ENCODE assay signal across 15 cellular contexts in genomic region chr1:234820597-234820996, GRCh38.
DNase-seq lines count a peak whose midpoint lies in the region; ATAC-seq, FAIRE-seq and TF ChIP-seq lines count a peak whose summit lies in the region.
"Had no signal": no experiment of that assay in that cellular context is flagged by ENCODE, and none has a peak within 500 bp of the region (broad histone marks: within the 10 kb centered on the region; RNA-seq: fewer than 3 reads in every experiment).

No MANE protein-coding gene starts in this region.

- BruUV-seq in IMR-90 (replicated peaks; lab: Mats Ljungman, UMichigan): no TSS peak

- H3K9ac ChIP-seq in IMR-90 (ENCODE audit: low read depth, low read length) (no peak overlapping the region), mesenchymal stem cell (ENCODE audit: low read length) (no peak overlapping the region), GM23248 (no peak overlapping the region)
- H3K9ac ChIP-seq: KMS-11 had no signal

- H3K4me2 ChIP-seq in A549 (no peak overlapping the region), IMR-90 (ENCODE audit: low read depth, low read length) (no peak overlapping the region), mesenchymal stem cell (ENCODE audit: low read length, poor library complexity, severe bottlenecking) (no peak overlapping the region), GM23248 (ENCODE audit: unreplicated experiment) (no peak overlapping the region)
- H3K4me2 ChIP-seq: GM23338, KMS-11 had no signal

- POLR2A ChIA-PET in A549 (lab: Yijun Ruan, JAX): no interaction called here
- POLR2A ChIA-PET in IMR-90 (lab: Charles Lee; ENCODE audit: unreplicated experiment): no interaction called here

- H3K4me3 Mint-ChIP-seq in progenitor cell of endocrine pancreas (ENCODE audit: low read depth): no peak overlapping the region
- H3K4me3 Mint-ChIP-seq: B cell; CD4-positive, alpha-beta memory T cell; GM23338; H9 had no signal

- no peaks in the 10 kb centered on the region for H3K9me2 ChIP-seq in GM23248 (ENCODE audit: insufficient read depth)

- TF ChIP-seq EP300 in A549 (IDR thresholded peaks at IDR 0.05) (no peak), tibial nerve (IDR thresholded peaks at IDR 0.05) (no peak)

- H2AFZ ChIP-seq in IMR-90 (replicated peaks; ENCODE audit: low read length, poor library complexity): no peak overlapping the region
- no peak overlapping the region for H2AFZ ChIP-seq in mesenchymal stem cell (ENCODE audit: low read depth, low read length)
- H2AFZ ChIP-seq in GM23248: no peak overlapping the region
- H2AFZ ChIP-seq: GM23338 had no signal

- H2BK120ac ChIP-seq in IMR-90 (ENCODE audit: low read depth, low read length) (no peak overlapping the region), mesenchymal stem cell (ENCODE audit: low read depth, low read length) (no peak overlapping the region)

- H3K18ac ChIP-seq in IMR-90 (ENCODE audit: low read depth, low read length) (no peak overlapping the region), mesenchymal stem cell (ENCODE audit: low read depth in 1 of 2, low read length in 2 of 2) (no peak overlapping the region)

- H3K79me1 ChIP-seq in IMR-90 (ENCODE audit: low read depth in 1 of 2, low read length in 2 of 2): no peaks in the 10 kb centered on the region
- H3K79me1 ChIP-seq in mesenchymal stem cell (replicated peaks; ENCODE audit: low read length, poor library complexity, severe bottlenecking): no peaks in the 10 kb centered on the region

- no peaks in the 10 kb centered on the region for H3K27me3 Mint-ChIP-seq in progenitor cell of endocrine pancreas
- H3K27me3 Mint-ChIP-seq: B cell had no signal

- FAIRE-seq in A549 (lab: Jason Lieb, UNC): no peak

- H3K14ac ChIP-seq in IMR-90 (replicated peaks; ENCODE audit: low read depth, low read length) (no peak overlapping the region), mesenchymal stem cell (ENCODE audit: low read length in 2 of 2) (no peak overlapping the region)

- no peak overlapping the region for H3K4ac ChIP-seq in IMR-90 (ENCODE audit: low read depth, low read length)
- no peak overlapping the region for H3K4ac ChIP-seq in mesenchymal stem cell (ENCODE audit: low read depth in 1 of 2, low read length in 2 of 2)

- no peaks in the 10 kb centered on the region for H3K36me3 Mint-ChIP-seq in progenitor cell of endocrine pancreas (ENCODE audit: insufficient read depth)
- H3K36me3 Mint-ChIP-seq: CD4-positive, alpha-beta memory T cell had no signal

- no peaks in the 10 kb centered on the region for H3K9me3 Mint-ChIP-seq in progenitor cell of endocrine pancreas (ENCODE audit: low read depth)
- H3K9me3 Mint-ChIP-seq: CD4-positive, alpha-beta memory T cell; GM23338; H9 had no signal

- dilution Hi-C loops in IMR-90 (cut with HindIII; ENCODE audit: low sequenced_read_pairs, unreplicated experiment): no loop called here

- H4K20me1 ChIP-seq in IMR-90 (ENCODE audit: insufficient read depth, low read length) (no peaks in the 10 kb centered on the region), GM23248 (ENCODE audit: insufficient read depth) (no peaks in the 10 kb centered on the region)

- H3K4me1 Mint-ChIP-seq in progenitor cell of endocrine pancreas (ENCODE audit: low read depth): peaks cover 20% of the 10 kb centered on the region
- H3K4me1 Mint-ChIP-seq: B cell, GM23338 had no signal

- H2AK9ac ChIP-seq in IMR-90 (replicated peaks; ENCODE audit: low read depth, low read length, poor library complexity): no peak overlapping the region

- no peak overlapping the region for H2BK20ac ChIP-seq in IMR-90 (ENCODE audit: low read depth, low read length)

- intact Hi-C loops in IMR-90 (cut with micrococcal nuclease): no loop called here

- H3K27ac Mint-ChIP-seq in progenitor cell of endocrine pancreas: peak overlapping the region; percentile 62
- H3K27ac Mint-ChIP-seq: B cell, GM23338, H9 had no signal

- H3K4me3 ChIP-seq in A549 (no peak overlapping the region), IMR-90 (ENCODE audit: insufficient read depth, low read depth, low read length) (no peak overlapping the region), mesenchymal stem cell (ENCODE audit: insufficient read depth in 1 of 2, low read depth in 1 of 2, low read length in 2 of 2) (no peak overlapping the region), GM23248 (no peak overlapping the region), tibial nerve (no peak overlapping the region)
- H3K4me3 ChIP-seq: GM23338 had no signal

- H2BK5ac ChIP-seq in IMR-90 (ENCODE audit: low read depth, low read length, poor library complexity, severe bottlenecking) (no peak overlapping the region), mesenchymal stem cell (ENCODE audit: low read depth, low read length, poor library complexity, severe bottlenecking) (no peak overlapping the region)

- in situ Hi-C loops in IMR-90 (cut with MboI; ENCODE audit: low sequenced_read_pairs): no loop called here
- in situ Hi-C loops in GM23248 (cut with MboI): no loop called here

- CTCF ChIA-PET in A549 (lab: Yijun Ruan, JAX): no interaction called here
- CTCF ChIA-PET in IMR-90 (lab: Yijun Ruan, JAX): interaction anchor here (0.9 kb wide), 1 partner anchor 19 kb away, joined by 3 read pairs; no protein-coding TSS in a partner anchor

- peaks cover 20% of the 10 kb centered on the region for H3K4me1 ChIP-seq in A549
- H3K4me1 ChIP-seq in IMR-90 (ENCODE audit: control insufficient read depth, insufficient read depth, low read length): no peaks in the 10 kb centered on the region
- H3K4me1 ChIP-seq in mesenchymal stem cell (ENCODE audit: control insufficient read depth, insufficient read depth, low read depth, low read length): peaks cover 9% of the 10 kb centered on the region
- peaks cover 8% of the 10 kb centered on the region; the same call in 1 of the 2 replicates for H3K4me1 ChIP-seq in GM23248 (ENCODE audit: insufficient read depth)
- peaks cover 0 to 7% (median 0%) of the 10 kb centered on the region in 4 donors for H3K4me1 ChIP-seq in tibial nerve

- H4K8ac ChIP-seq in IMR-90 (ENCODE audit: low read depth in 2 of 2, low read length in 2 of 2) (no peak overlapping the region), mesenchymal stem cell (ENCODE audit: low read length) (no peak overlapping the region)

- H3K27ac ChIP-seq in A549: peak overlapping the region; percentile 11 to 66; a peak in 4 of 6 replicates
- H3K27ac ChIP-seq in IMR-90 (ENCODE audit: insufficient read depth, low read length): no peak overlapping the region
- H3K27ac ChIP-seq in mesenchymal stem cell (ENCODE audit: low read length, poor library complexity, severe bottlenecking): no peak overlapping the region
- no peak overlapping the region for H3K27ac ChIP-seq in GM23248
- H3K27ac ChIP-seq in tibial nerve: no peak overlapping the region
- H3K27ac ChIP-seq: C4-2B, KMS-11 had no signal

- 0 out of 3 replicates have a peak overlapping the region, but pooled peaks have one; percentile 0 for H2BK15ac ChIP-seq in IMR-90 (ENCODE audit: low read depth, low read length)
- H2BK15ac ChIP-seq in mesenchymal stem cell (ENCODE audit: low read depth, poor library complexity, severe bottlenecking): no peak overlapping the region

- peaks cover 4% of the 10 kb centered on the region; the same call in 1 of the 2 replicates for H3F3A ChIP-seq in GM23248 (ENCODE audit: insufficient read depth)

- TF ChIP-seq RAD21 in A549 (conservative IDR thresholded peaks at IDR 0.05 in 1 of 2, IDR thresholded peaks at IDR 0.05 in 1 of 2) (no peak), IMR-90 (IDR thresholded peaks at IDR 0.05; ENCODE audit: low read length) (no peak)

- H3K23ac ChIP-seq in IMR-90 (ENCODE audit: low read depth, low read length) (no peak overlapping the region), mesenchymal stem cell (ENCODE audit: low read length in 2 of 2) (no peak overlapping the region)

- TF ChIP-seq POLR2A in A549 (IDR thresholded peaks at IDR 0.05; ENCODE audit: low read length) (no peak), IMR-90 (IDR thresholded peaks at IDR 0.05; ENCODE audit: low read depth, low read length) (no peak), tibial nerve (IDR thresholded peaks at IDR 0.05) (no peak)

- no peaks in the 10 kb centered on the region for H3K9me1 ChIP-seq in IMR-90 (ENCODE audit: insufficient read depth, low read length)

- TF ChIP-seq CTCF in A549 (IDR thresholded peaks at IDR 0.05): no peak
- no peak for TF ChIP-seq CTCF in IMR-90 (conservative IDR thresholded peaks at IDR 0.05; ENCODE audit: low read depth, low read length)
- TF ChIP-seq CTCF in progenitor cell of endocrine pancreas (IDR thresholded peaks at IDR 0.05; ENCODE audit: unreplicated experiment): no peak
- no peak for TF ChIP-seq CTCF in tibial nerve (IDR thresholded peaks at IDR 0.05)

- WGBS in A549 (ENCODE audit: missing lambda C conversion rate): 76% methylated on average over 1 of the region's 1 CpG
- WGBS in IMR-90 (ENCODE audit: extremely low coverage in 2 of 2, insufficient read length in 1 of 2), 2 experiments: 50% methylated on average over 1 of the region's 1 CpG; no CpG with 5 or more reads in 1 of the 2 experiments
- 70% methylated on average over 1 of the region's 1 CpG for WGBS in mesenchymal stem cell
- 79 to 87% methylated on average over 1 of the region's 1 CpG for WGBS in GM23248 (ENCODE audit: low coverage in 1 of 2, low lambda C conversion rate in 2 of 2, missing lambda C conversion rate in 2 of 2), 2 experiments
- WGBS in tibial nerve, 2 donors: 93 to 96% methylated on average over 1 of the region's 1 CpG

- no peak for ATAC-seq in A549
- ATAC-seq in IMR-90 (ENCODE audit: low read depth): no peak
- no peak for ATAC-seq in GM19035 (IDR thresholded peaks at IDR 0.05; ENCODE audit: unreplicated experiment)
- ATAC-seq: GM23338 had no signal

- DNase-seq in A549 (ENCODE audit: low read depth in 1 of 2, low spot score in 1 of 2): no peak
- no peak for DNase-seq in IMR-90
- DNase-seq in mesenchymal stem cell: no peak
- DNase-seq in progenitor cell of endocrine pancreas (ENCODE audit: low spot score, unreplicated experiment): no peak
- DNase-seq in GM23248: no peak
- DNase-seq in tibial nerve (ENCODE audit: low spot score in 2 of 2): no peak
- DNase-seq: CD4-positive, alpha-beta memory T cell; DND-41; GF-D8; H9 had no signal

- H4K5ac ChIP-seq in IMR-90 (ENCODE audit: low read depth, low read length): no peak overlapping the region

- no peaks in the 10 kb centered on the region for H3K36me3 ChIP-seq in IMR-90 (ENCODE audit: control insufficient read depth, insufficient read depth, low read length)
- H3K36me3 ChIP-seq in mesenchymal stem cell (ENCODE audit: control insufficient read depth in 1 of 2, insufficient read depth in 2 of 2, low read depth in 1 of 2, low read length in 2 of 2): no peaks in the 10 kb centered on the region
- H3K36me3 ChIP-seq in GM23248 (ENCODE audit: low read depth): no peaks in the 10 kb centered on the region
- H3K36me3 ChIP-seq in tibial nerve: no peaks in the 10 kb centered on the region

- no peaks in the 10 kb centered on the region for H3K79me2 ChIP-seq in GM23248 (ENCODE audit: insufficient read depth)

- H3K9me3 ChIP-seq in A549 (no peaks in the 10 kb centered on the region), IMR-90 (ENCODE audit: control insufficient read depth, insufficient read depth, low read length) (no peaks in the 10 kb centered on the region), mesenchymal stem cell (ENCODE audit: control insufficient read depth, low read length) (no peaks in the 10 kb centered on the region), GM23248 (ENCODE audit: low read depth) (no peaks in the 10 kb centered on the region), tibial nerve (no peaks in the 10 kb centered on the region)

- no peak overlapping the region for H3K56ac ChIP-seq in IMR-90 (ENCODE audit: extremely low read depth, insufficient read depth, low read length)

- H4K91ac ChIP-seq in IMR-90 (ENCODE audit: insufficient read depth, low read depth, low read length): no peak overlapping the region
- no peak overlapping the region for H4K91ac ChIP-seq in mesenchymal stem cell (ENCODE audit: low read length)

- H2BK12ac ChIP-seq in mesenchymal stem cell (ENCODE audit: low read length in 2 of 2): no peak overlapping the region

- H2AK5ac ChIP-seq in IMR-90 (ENCODE audit: low read depth, low read length) (no peak overlapping the region), mesenchymal stem cell (ENCODE audit: low read length, severe bottlenecking) (peak overlapping the region; percentile 99)

- H3K27me3 ChIP-seq in IMR-90 (ENCODE audit: control insufficient read depth, insufficient read depth, low read length): no peaks in the 10 kb centered on the region
- H3K27me3 ChIP-seq in mesenchymal stem cell (ENCODE audit: control insufficient read depth in 1 of 2, insufficient read depth in 1 of 2, low read length in 2 of 2): no peaks in the 10 kb centered on the region
- H3K27me3 ChIP-seq in GM23248 (replicated peaks; ENCODE audit: insufficient read depth): no peaks in the 10 kb centered on the region
- no peaks in the 10 kb centered on the region for H3K27me3 ChIP-seq in tibial nerve

Comparison
In these comparisons a context has a peak if more than half of its experiments do, and no peak if none do; other contexts are left out.
1. H3K27ac ChIP-seq: peak in A549 (2 of 2); none in IMR-90 (single experiment), mesenchymal stem cell (single experiment), GM23248 (single experiment) and tibial nerve (0 of 4).